ENCODE assay signal across 23 cellular contexts in genomic region chr5:137440800-137441199, GRCh38. TPM values are rescaled to one million over a fixed set of nuclear protein-coding genes. Genes with fewer than 3 reads are reported as not detected.
"Had no signal": no experiment of that assay in that cellular context is flagged by ENCODE, and none has a peak within 500 bp of the region (broad histone marks: within the 10 kb centered on the region; RNA-seq: fewer than 3 reads in every experiment).

No MANE protein-coding gene starts in this region.

- H3K27me3 ChIP-seq: breast epithelium, Peyer's patch, SJCRH30 had no signal

- H3K9me3 ChIP-seq: breast epithelium, Peyer's patch, SJCRH30, SK-N-SH had no signal

- ATAC-seq: activated CD4-positive, CD25-positive, alpha-beta regulatory T cell treated with anti-CD3 and anti-CD28 coated beads, Interleukin-2, amount 50 U/mL, for 24 hours; activated CD8-positive, alpha-beta T cell treated with anti-CD3 and anti-CD28 coated beads for 36 hours; activated T-cell treated with anti-CD3 and anti-CD28 coated beads, Interleukin-2, amount 50 U/mL, for 72 hours had no signal

- DNase-seq: activated CD4-positive, alpha-beta T cell treated with anti-CD3 and anti-CD28 coated beads for 4 hours; activated CD8-positive, alpha-beta memory T cell treated with anti-CD3 and anti-CD28 coated beads, Interleukin-2, amount 50 U/mL, for 4 hours; activated CD8-positive, alpha-beta T cell treated with anti-CD3 and anti-CD28 coated beads for 36 hours; activated naive CD4-positive, alpha-beta T cell treated with anti-CD3 and anti-CD28 coated beads, Interleukin-2, amount 50 U/mL, for 16 hours; activated naive CD8-positive, alpha-beta T cell treated with anti-CD3 and anti-CD28 coated beads, Interleukin-2, amount 10 ng/mL, durations not matched to agents 7 days and 5 days; activated T-cell treated with anti-CD3 and anti-CD28 coated beads, Interleukin-2, amount 50 U/mL, for 72 hours; aorta; central memory CD4-positive, alpha-beta T cell; cortex of kidney; Kasumi-1; NCI-H1436; NCI-H2107; NCI-H226; NCI-H524; Peyer's patch; Right ventricle myocardium superior; SJCRH30; SK-N-SH; T-helper 1 cell had no signal

- H3K27ac ChIP-seq: breast epithelium, Peyer's patch, RWPE1, SJCRH30 had no signal

- H3K4me1 ChIP-seq: breast epithelium, Peyer's patch, SJCRH30 had no signal

- H3K4me3 ChIP-seq: breast epithelium, Peyer's patch, SJCRH30 had no signal

- H3K36me3 ChIP-seq: breast epithelium, Peyer's patch, SJCRH30 had no signal

RNA-seq across cellular contexts. Expression of gene SPOCK1, which starts 58.3 kb away (rescaled TPM):
- total RNA-seq: activated CD8-positive, alpha-beta T cell treated with anti-CD3 and anti-CD28 coated beads for 36 hours; activated naive CD8-positive, alpha-beta T cell treated with anti-CD3 and anti-CD28 coated beads, Interleukin-2, amount 10 ng/mL, durations not matched to agents 7 days and 5 days; activated T-cell treated with anti-CD3 and anti-CD28 coated beads, Interleukin-2, amount 50 U/mL, for 72 hours; activated T-helper 2 cell treated with anti-CD3 and anti-CD28 coated beads, Interferon-gamma antibody, Interleukin-2, Interleukin-4, amounts not matched to agents 10 μg/mL and 5 μg/mL and 100 μg/mL, durations not matched to agents 14 hours and 24 hours and 36 hours had no signal
